In the genomic region with DNA sequence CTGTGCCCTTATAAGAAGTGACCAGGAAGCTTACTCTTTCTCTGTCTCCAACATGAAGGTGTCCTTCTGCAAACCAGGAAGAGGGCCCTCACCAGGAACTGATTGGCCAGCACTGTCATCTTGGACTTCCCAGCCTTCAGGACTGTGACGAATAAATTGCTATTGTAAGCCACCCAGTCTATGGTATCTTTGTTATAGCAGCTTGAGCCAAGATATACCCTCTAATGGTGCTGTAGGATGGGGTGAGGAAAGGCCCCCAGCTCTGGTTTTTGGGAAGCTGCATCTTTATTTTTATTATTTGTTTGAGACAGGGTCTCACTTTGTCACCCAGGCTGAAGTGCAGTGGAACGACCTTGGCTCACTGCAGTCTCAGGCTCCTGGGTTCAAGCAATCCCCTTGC, we compare ENCODE assay signal across 22 cellular contexts. TPM values are rescaled to one million over a fixed set of nuclear protein-coding genes. Genes with fewer than 3 reads are reported as not detected.
DNase-seq lines count a peak whose midpoint lies in the region; ATAC-seq, FAIRE-seq and TF ChIP-seq lines count a peak whose summit lies in the region.
"Had no signal": no experiment of that assay in that cellular context is flagged by ENCODE, and none has a peak within 500 bp of the region (broad histone marks: within the 10 kb centered on the region; RNA-seq: fewer than 3 reads in every experiment).

No MANE protein-coding gene starts in this region.

- TF ChIP-seq CTCF in K562 (IDR thresholded peaks at IDR 0.05 in 2 of 3, conservative IDR thresholded peaks at IDR 0.05 in 1 of 3; ENCODE audit: insufficient read depth in 2 of 3, low read depth in 1 of 3, low read length in 3 of 3) (no peak), mucosa of descending colon (IDR thresholded peaks at IDR 0.05) (no peak), spleen (IDR thresholded peaks at IDR 0.05 in 8 of 11, conservative IDR thresholded peaks at IDR 0.05 in 3 of 11) (no peak), ascending aorta (IDR thresholded peaks at IDR 0.05) (no peak), GM20000 (IDR thresholded peaks at IDR 0.05; ENCODE audit: extremely low read depth, missing control alignments) (no peak)

- BruUV-seq in K562 (replicated peaks; lab: Mats Ljungman, UMichigan): no TSS peak

- peak overlapping the region; percentile 98 for H2AFZ ChIP-seq in K562 (ENCODE audit: low read depth, low read length)

- H3K27ac ChIP-seq in HUES48 (ENCODE audit: low read depth, low read length) (peak overlapping the region; percentile 43), K562 (ENCODE audit: extremely low read depth, low read depth, low read length) (peak overlapping the region; percentile 15; the same call in 1 of the 3 replicates), spleen (peak overlapping the region in 7 of 8 donors; percentile 76 to 90 (median 84)), ascending aorta (no peak overlapping the region)

- TF ChIP-seq RAD21 in K562 (CRISPR knock-in tag; conservative IDR thresholded peaks at IDR 0.05 in 1 of 2, IDR thresholded peaks at IDR 0.05 in 1 of 2): no peak

- POLR2A ChIA-PET in K562 (lab: Yijun Ruan, JAX): no interaction called here

- FAIRE-seq in K562 (lab: Jason Lieb, UNC): no peak
- FAIRE-seq: D721Med, GM12878 had no signal

- in situ Hi-C loops in K562 (cut with MboI): no loop called here

- H3K4me1 ChIP-seq in HUES48 (ENCODE audit: control insufficient read depth, insufficient read depth, low read length) (peaks cover 23% of the 10 kb centered on the region), K562 (replicated peaks in 1 of 2; ENCODE audit: control insufficient read depth in 2 of 2, insufficient read depth in 2 of 2, low read length in 2 of 2) (peaks cover 19 to 41% of the 10 kb centered on the region in 2 experiments), mucosa of descending colon (ENCODE audit: low read depth) (peaks cover 31% of the 10 kb centered on the region), spleen (peaks cover 7 to 67% (median 32%) of the 10 kb centered on the region in 6 donors), ascending aorta (peaks cover 2 to 9% of the 10 kb centered on the region in 2 donors)

- ATAC-seq in K562: no peak
- ATAC-seq in mucosa of descending colon: peak; percentile 25
- ATAC-seq in activated CD4-positive, CD25-positive, alpha-beta regulatory T cell treated with anti-CD3 and anti-CD28 coated beads, Interleukin-2, amount 50 U/mL, for 24 hours: no peak
- ATAC-seq: activated CD8-positive, alpha-beta T cell treated with anti-CD3 and anti-CD28 coated beads, Interleukin-2, amount 10 ng/mL, durations not matched to agents 7 days and 5 days; left lobe of liver; natural killer cell had no signal

- no peak overlapping the region for H3K9ac ChIP-seq in HUES48 (ENCODE audit: low read depth, low read length)
- H3K9ac ChIP-seq in K562 (ENCODE audit: insufficient read depth in 1 of 2, low read depth in 2 of 2, low read length in 2 of 2): no peak overlapping the region

- H3K79me2 ChIP-seq in K562 (ENCODE audit: control insufficient read depth, insufficient read depth, low read length): peaks cover 41% of the 10 kb centered on the region; the same call in 2 of the 3 replicates

- no peaks in the 10 kb centered on the region for H3K9me1 ChIP-seq in K562 (ENCODE audit: control insufficient read depth, insufficient read depth, low read length)

- TF ChIP-seq EP300 in K562 (IDR thresholded peaks at IDR 0.05; ENCODE audit: low read length): no peak

- 77% methylated on average over 2 of the region's 2 CpGs for WGBS in K562 (ENCODE audit: insufficient coverage, low coverage, missing lambda C conversion rate)
- WGBS in spleen, 5 donors: 62 to 83% (median 80%) methylated on average over 2 of the region's 2 CpGs

- no peaks in the 10 kb centered on the region for H3K36me3 ChIP-seq in HUES48 (ENCODE audit: control insufficient read depth, insufficient read depth, low read length)
- no peaks in the 10 kb centered on the region for H3K36me3 ChIP-seq in K562 (ENCODE audit: control insufficient read depth, insufficient read depth, low read length)
- no peaks in the 10 kb centered on the region for H3K36me3 ChIP-seq in mucosa of descending colon (ENCODE audit: low read depth)
- no peaks in the 10 kb centered on the region for H3K36me3 ChIP-seq in spleen
- no peaks in the 10 kb centered on the region for H3K36me3 ChIP-seq in ascending aorta
- H3K36me3 ChIP-seq: esophagus muscularis mucosa, ovary, right atrium auricular region had no signal

- H4K20me1 ChIP-seq in K562 (replicated peaks; ENCODE audit: control insufficient read depth, insufficient read depth, low read length): no peaks in the 10 kb centered on the region

- DNase-seq in K562 (ENCODE audit: extremely low read depth in 1 of 4, low spot score in 3 of 4) (no peak), mucosa of descending colon (no peak), spleen (no peak), ascending aorta (ENCODE audit: low spot score in 2 of 2) (no peak), GM20000 (ENCODE audit: low spot score) (no peak)
- DNase-seq: activated CD8-positive, alpha-beta T cell treated with anti-CD3 and anti-CD28 coated beads, Interleukin-2, amount 10 ng/mL, durations not matched to agents 7 days and 5 days; anterior cingulate cortex; caudate nucleus; foreskin melanocyte; hippocampal formation; natural killer cell; NCI-H1930; ovary; RPMI8226; stimulated activated CD4-positive, alpha-beta T cell treated with anti-CD3 and anti-CD28 coated beads, Interleukin-2, amount 100 ng/mL, for 48 hours had no signal

- TF ChIP-seq POLR2A in K562 (conservative IDR thresholded peaks at IDR 0.05): no peak
- no peak for TF ChIP-seq POLR2A in spleen (IDR thresholded peaks at IDR 0.05)

- H3K9me3 ChIP-seq in HUES48 (ENCODE audit: control insufficient read depth, insufficient read depth, low read length) (no peaks in the 10 kb centered on the region), K562 (replicated peaks; ENCODE audit: control insufficient read depth, insufficient read depth, low read depth, low read length) (no peaks in the 10 kb centered on the region), mucosa of descending colon (no peaks in the 10 kb centered on the region), spleen (no peaks in the 10 kb centered on the region), ascending aorta (no peaks in the 10 kb centered on the region)
- H3K9me3 ChIP-seq: esophagus muscularis mucosa, ovary, right atrium auricular region had no signal

- H3K4me3 ChIP-seq in HUES48 (ENCODE audit: low read depth, low read length): no peak overlapping the region
- no peak overlapping the region for H3K4me3 ChIP-seq in K562
- H3K4me3 ChIP-seq in mucosa of descending colon: no peak overlapping the region
- no peak overlapping the region for H3K4me3 ChIP-seq in spleen
- H3K4me3 ChIP-seq in ascending aorta: no peak overlapping the region
- H3K4me3 ChIP-seq: GM12878, ovary had no signal

- intact Hi-C loops in K562 (cut with micrococcal nuclease): no loop called here
- intact Hi-C loops in mucosa of descending colon (cut with DNase I, micrococcal nuclease): no loop called here
- intact Hi-C loops in spleen (cut with DNase I; ENCODE audit: low total_unique reads): no loop called here
- intact Hi-C loops in ascending aorta (cut with DNase I): no loop called here

- CTCF ChIA-PET in K562 (lab: Yijun Ruan, JAX; ENCODE audit: low intra/inter-chr PET ratio): no interaction called here

- H3K27me3 ChIP-seq in HUES48 (ENCODE audit: control insufficient read depth, insufficient read depth, low read length) (no peaks in the 10 kb centered on the region), K562 (ENCODE audit: control insufficient read depth in 2 of 2, insufficient read depth in 2 of 2, low read length in 2 of 2) (no peaks in the 10 kb centered on the region), spleen (replicated peaks in 1 of 7) (no peaks in the 10 kb centered on the region), ascending aorta (no peaks in the 10 kb centered on the region)
- H3K27me3 ChIP-seq: esophagus muscularis mucosa, ovary, right atrium auricular region had no signal

- H3K4me2 ChIP-seq in K562 (ENCODE audit: insufficient read depth, low read length): peak overlapping the region; percentile 13; the same call in 1 of the 2 replicates

TF ChIP-seq in K562, 482 proteins besides CTCF, POLR2A, EP300 and RAD21 (continues in another document):
- TF ChIP-seq SAFB (IDR thresholded peaks at IDR 0.05; ENCODE audit: borderline replicate concordance, low read depth, low read length): no peak
- no peak for TF ChIP-seq ZNF239 (CRISPR knock-in tag; IDR thresholded peaks at IDR 0.05)
- TF ChIP-seq ZNF12 (CRISPR knock-in tag; IDR thresholded peaks at IDR 0.05): peak; percentile 91

RNA-seq across cellular contexts. Expression of gene MGST2, which starts 1.2 kb away (rescaled TPM):
- total RNA-seq in K562 (2011; cell fraction: chromatin; rRNA removed; ENCODE audit: low replicate concordance): 32.7 and 49.5 TPM in 2 replicates
- total RNA-seq in K562 (2011; cell fraction: nucleolus; rRNA removed): 34.0 and 43.0 TPM in 2 replicates
- 49.1 and 50.4 TPM in 2 replicates for total RNA-seq in K562 (2011; cell fraction: nucleoplasm; rRNA removed)
- total RNA-seq in K562 (2014; rRNA removed) (38.7 and 49.1 TPM in 2 replicates), K562 (2014; rRNA removed; fragmentation: Illumina TruSeq; extraction: Trizol) (82.0 and 94.3 TPM in 2 replicates), K562 (2015; rRNA removed; fragmentation: Illumina TruSeq; extraction: Trizol) (84.7 and 92.7 TPM in 2 replicates), K562 (2021) (55.0 and 61.0 TPM in 2 replicates), mucosa of descending colon (100 to 1,000 TPM in 2 of 3 donors, 10 to 100 TPM in 1; 64.3 to 134 (median 119) TPM), spleen (100 to 1,000 TPM in 1 of 7 donors, 10 to 100 TPM in 6; 41.5 to 114 (median 67.3) TPM), ascending aorta (34.4 TPM)
- polyA plus RNA-seq in K562 (2011; rRNA removed) (59.5 and 74.6 TPM in 2 replicates), K562 (2014; fragmentation: Illumina TruSeq; extraction: Trizol) (80.0 and 84.6 TPM in 2 replicates), K562 (2014; fragmentation: Nextera tagmentation; extraction: Ambion mirVana) (100 to 1,000 TPM; 108 to 115 TPM), K562 (2014; rRNA removed) (96.7 and 112 TPM in 2 replicates), spleen (10 to 100 TPM; 26.9 to 54.1 (median 50.6) TPM)
- 37.7 and 87.4 TPM in 2 replicates for polyA plus RNA-seq in K562 (2011; cell fraction: cytosol; rRNA removed)
- 13.9 and 28.1 TPM in 2 replicates for polyA plus RNA-seq in K562 (2011; cell fraction: nucleus; rRNA removed)
- polyA plus RNA-seq in K562 (2012): 62.4 and 77.5 TPM in 2 replicates
- polyA minus RNA-seq in K562 (2011; rRNA and poly(A)+ RNA removed): 23.9 and 27.1 TPM in 2 replicates
- polyA minus RNA-seq in K562 (2011; cell fraction: cytosol; rRNA and poly(A)+ RNA removed): 14.1 and 16.5 TPM in 2 replicates
- polyA minus RNA-seq in K562 (2011; cell fraction: nucleus; rRNA and poly(A)+ RNA removed): 11.4 and 23.4 TPM in 2 replicates

Comparison
In these comparisons a context has a peak if more than half of its experiments do, and no peak if none do; other contexts are left out.
1. H3K27ac ChIP-seq: peak in HUES48 (single experiment), K562 (single experiment) and spleen (7 of 8); none in ascending aorta (0 of 2).